In the genomic region with DNA sequence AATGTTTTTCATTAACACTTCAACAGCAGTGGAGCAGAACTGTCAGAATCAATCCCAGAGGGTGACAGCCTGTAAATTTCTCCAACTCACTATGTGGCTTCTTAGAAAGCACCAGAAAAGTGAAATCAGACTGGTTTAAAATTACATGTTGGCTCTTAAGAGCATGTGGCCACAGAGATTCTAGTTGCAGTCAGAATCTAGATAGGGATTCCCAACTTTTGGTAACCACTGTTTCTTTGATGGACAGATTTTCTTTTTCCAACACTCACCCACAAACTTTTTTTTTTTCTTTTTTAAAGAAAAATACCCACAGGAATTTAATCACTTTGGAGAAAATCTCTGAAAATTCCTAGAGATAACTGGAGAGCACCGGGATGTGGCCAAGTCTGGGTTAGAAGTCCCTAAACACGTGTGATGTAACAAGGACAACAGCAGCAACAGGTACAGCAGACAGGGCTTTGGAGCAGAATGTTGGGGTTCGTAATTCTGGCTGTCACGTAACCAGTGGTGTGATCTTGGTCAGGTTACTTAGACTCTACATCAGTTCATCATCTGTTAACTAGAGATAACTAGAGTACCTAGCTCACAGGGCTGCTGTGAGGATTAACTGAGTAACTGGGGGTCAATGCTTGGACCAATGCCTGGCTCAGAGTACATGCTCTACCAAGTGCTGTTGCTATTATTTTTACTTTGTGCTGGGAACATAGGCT, we compare ENCODE assay signal across 1 cellular context.
TF ChIP-seq lines count a peak whose summit lies in the region.

No MANE protein-coding gene starts in this region.

TF ChIP-seq in K562, 482 proteins besides CTCF, POLR2A, EP300 and RAD21:
- TF ChIP-seq TAF9B (IDR thresholded peaks at IDR 0.05; ENCODE audit: partially characterized antibody) (no peak), ZNF274 (IDR thresholded peaks at IDR 0.05; ENCODE audit: borderline replicate concordance, low read depth, low read length) (no peak), TRIM24 (IDR thresholded peaks at IDR 0.05) (no peak), SLC30A9 (CRISPR knock-in tag; IDR thresholded peaks at IDR 0.05) (no peak), TSC22D4 (tag; IDR thresholded peaks at IDR 0.05) (0 out of 2 replicates have a peak, but pooled peaks have one; percentile 39), ZNF507 (tag; conservative IDR thresholded peaks at IDR 0.05) (no peak), CEBPG (CRISPR knock-in tag; IDR thresholded peaks at IDR 0.05) (no peak), CEBPG (tag; conservative IDR thresholded peaks at IDR 0.05 in 1 of 2, IDR thresholded peaks at IDR 0.05 in 1 of 2) (no peak)
- TF ChIP-seq, protein P1, sequence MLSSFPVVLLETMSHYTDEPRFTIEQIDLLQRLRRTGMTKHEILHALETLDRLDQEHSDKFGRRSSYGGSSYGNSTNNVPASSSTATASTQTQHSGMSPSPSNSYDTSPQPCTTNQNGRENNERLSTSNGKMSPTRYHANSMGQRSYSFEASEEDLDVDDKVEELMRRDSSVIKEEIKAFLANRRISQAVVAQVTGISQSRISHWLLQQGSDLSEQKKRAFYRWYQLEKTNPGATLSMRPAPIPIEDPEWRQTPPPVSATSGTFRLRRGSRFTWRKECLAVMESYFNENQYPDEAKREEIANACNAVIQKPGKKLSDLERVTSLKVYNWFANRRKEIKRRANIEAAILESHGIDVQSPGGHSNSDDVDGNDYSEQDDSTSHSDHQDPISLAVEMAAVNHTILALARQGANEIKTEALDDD (IDR thresholded peaks at IDR 0.05), result peak; percentile 75
TF ChIP-seq in K562: peak in this region for 2.
